ENCODE assay signal across 25 cellular contexts in genomic region chr1:247337250-247337746, GRCh38. TPM values are rescaled to one million over a fixed set of nuclear protein-coding genes. Genes with fewer than 3 reads are reported as not detected.
DNase-seq lines count a peak whose midpoint lies in the region; ATAC-seq and TF ChIP-seq lines count a peak whose summit lies in the region.
"Had no signal": no experiment of that assay in that cellular context is flagged by ENCODE, and none has a peak within 500 bp of the region (broad histone marks: within the 10 kb centered on the region; RNA-seq: fewer than 3 reads in every experiment).

No MANE protein-coding gene starts in this region.

- H3K27me3 ChIP-seq in neural progenitor cell (no peaks in the 10 kb centered on the region), PC-9 (ENCODE audit: insufficient read depth, low read depth) (no peaks in the 10 kb centered on the region)
- H3K27me3 ChIP-seq: BE2C, breast epithelium, esophagus muscularis mucosa, thyroid gland had no signal

- no peak overlapping the region for H3K9ac ChIP-seq in neural progenitor cell

- no peak overlapping the region for H3K4me2 ChIP-seq in neural progenitor cell
- H3K4me2 ChIP-seq in PC-9 = no peak overlapping the region

- no peaks in the 10 kb centered on the region for H3K9me2 ChIP-seq in PC-9 (ENCODE audit: insufficient read depth)

- CTCF ChIA-PET in PC-9 (lab: Charles Lee) = interaction anchor here (0.7 kb wide), 1 partner anchor 155 kb away, joined by 11 read pairs; no protein-coding TSS in a partner anchor

- no peak for ATAC-seq in HG02798 (IDR thresholded peaks at IDR 0.05; ENCODE audit: poor library complexity, unreplicated experiment)
- ATAC-seq: activated naive CD4-positive, alpha-beta T cell treated with anti-CD3 and anti-CD28 coated beads, Interleukin-2, amount 50 U/mL, for 72 hours; Right ventricle myocardium inferior; stimulated activated naive B cell treated with anti-CD40 and anti-IgM and Interleukin-4, amounts not matched to agents 10 μg/mL and 1 μg/mL and 100 μg/mL, for 72 hours had no signal

- peak; percentile 37 for DNase-seq in NCI-H146 (lab: John Stamatoyannopoulos, UW)
- DNase-seq in NCI-H146 treated with DMSO at 0.1 percent for 48 hours (lab: John Stamatoyannopoulos, UW; ENCODE audit: unreplicated experiment) = no peak
- peak; percentile 52 for DNase-seq in M059J (ENCODE audit: low read depth)
- no peak for DNase-seq in endothelial cell (ENCODE audit: low spot score)
- no peak for DNase-seq in neural progenitor cell (ENCODE audit: low spot score)
- DNase-seq in AG08396 (ENCODE audit: low spot score) = no peak
- DNase-seq in PC-9 = no peak
- DNase-seq: activated CD4-positive, alpha-beta T cell treated with anti-CD3 and anti-CD28 coated beads, Interleukin-2, amount 50 U/mL, for 48 hours; activated T-cell treated with anti-CD3 and anti-CD28 coated beads, Interleukin-2, amount 50 U/mL, for 1 hour; BE2C; hypothalamus; midbrain; MM.1S; NCI-H187 treated with DMSO at 0.1 percent for 48 hours; retina; stimulated activated naive B cell treated with anti-CD40 and anti-IgM and Interleukin-4, amounts not matched to agents 10 μg/mL and 1 μg/mL and 100 μg/mL, for 72 hours; T-helper 1 cell; thyroid gland had no signal

- H3K4me1 ChIP-seq in neural progenitor cell = peaks cover 30% of the 10 kb centered on the region
- 0 out of 2 replicates have a peak, but pooled peaks cover 4% of the 10 kb centered on the region for H3K4me1 ChIP-seq in PC-9 (replicated peaks; ENCODE audit: insufficient read depth)
- H3K4me1 ChIP-seq: breast epithelium had no signal

- H3K36me3 ChIP-seq in neural progenitor cell (no peaks in the 10 kb centered on the region), PC-9 (ENCODE audit: low read depth) (no peaks in the 10 kb centered on the region)
- H3K36me3 ChIP-seq: breast epithelium, thyroid gland had no signal

- peaks cover 43% of the 10 kb centered on the region for H3K4me1 Mint-ChIP-seq in endothelial cell (ENCODE audit: unreplicated experiment)
- H3K4me1 Mint-ChIP-seq in neural progenitor cell = peaks cover 51% of the 10 kb centered on the region

- H3K9me3 ChIP-seq in neural progenitor cell (ENCODE audit: low read depth) = no peaks in the 10 kb centered on the region
- no peaks in the 10 kb centered on the region for H3K9me3 ChIP-seq in PC-9 (ENCODE audit: insufficient read depth, low read depth)
- H3K9me3 ChIP-seq: BE2C, breast epithelium, esophagus muscularis mucosa, thyroid gland had no signal

- H3K9me3 Mint-ChIP-seq in endothelial cell (ENCODE audit: unreplicated experiment) = no peaks in the 10 kb centered on the region
- H3K9me3 Mint-ChIP-seq in neural progenitor cell = no peaks in the 10 kb centered on the region
- H3K9me3 Mint-ChIP-seq: activated naive CD4-positive, alpha-beta T cell treated with anti-CD3 and anti-CD28 coated beads, Interleukin-2, amount 50 U/mL, for 72 hours; stimulated activated naive B cell treated with anti-CD40 and anti-IgM and Interleukin-4, amounts not matched to agents 10 μg/mL and 1 μg/mL and 100 μg/mL, for 72 hours had no signal

- POLR2A ChIA-PET in PC-9 (lab: Charles Lee; ENCODE audit: unreplicated experiment) = interaction anchor here (0.5 to 0.8 kb wide), 2 partner anchors 285 to 725 kb away, joined by 3 to 15 read pairs; no protein-coding TSS in a partner anchor

- peaks cover 72% of the 10 kb centered on the region for H4K20me1 ChIP-seq in neural progenitor cell (ENCODE audit: low read depth)
- no peaks in the 10 kb centered on the region; the same call in none of the 2 replicates for H4K20me1 ChIP-seq in PC-9 (ENCODE audit: insufficient read depth)

- BruUV-seq in PC-9 (replicated peaks; lab: Mats Ljungman, UMichigan) = no TSS peak

- H3K4me3 ChIP-seq in neural progenitor cell (no peak overlapping the region), PC-9 (no peak overlapping the region)
- H3K4me3 ChIP-seq: breast epithelium, esophagus muscularis mucosa, thyroid gland had no signal

- H3K4me3 Mint-ChIP-seq in endothelial cell (ENCODE audit: unreplicated experiment) = peak overlapping the region; percentile 26
- H3K4me3 Mint-ChIP-seq in neural progenitor cell = no peak overlapping the region
- H3K4me3 Mint-ChIP-seq: stimulated activated naive B cell treated with anti-CD40 and anti-IgM and Interleukin-4, amounts not matched to agents 10 μg/mL and 1 μg/mL and 100 μg/mL, for 72 hours had no signal

- TF ChIP-seq CTCF in endothelial cell (IDR thresholded peaks at IDR 0.05; ENCODE audit: unreplicated experiment) (no peak), neural progenitor cell (IDR thresholded peaks at IDR 0.05) (no peak), PC-9 (conservative IDR thresholded peaks at IDR 0.05) (no peak)

- no peak overlapping the region for H3K27ac Mint-ChIP-seq in endothelial cell (ENCODE audit: unreplicated experiment)
- peak overlapping the region; percentile 88 for H3K27ac Mint-ChIP-seq in neural progenitor cell
- H3K27ac Mint-ChIP-seq: activated naive CD4-positive, alpha-beta T cell treated with anti-CD3 and anti-CD28 coated beads, Interleukin-2, amount 50 U/mL, for 72 hours; stimulated activated naive B cell treated with anti-CD40 and anti-IgM and Interleukin-4, amounts not matched to agents 10 μg/mL and 1 μg/mL and 100 μg/mL, for 72 hours had no signal

- H3K27ac ChIP-seq in neural progenitor cell (no peak overlapping the region), PC-9 (no peak overlapping the region)
- H3K27ac ChIP-seq: 22Rv1, breast epithelium, esophagus muscularis mucosa, thyroid gland, VCaP had no signal

- H3K79me2 ChIP-seq in neural progenitor cell (ENCODE audit: low read depth) = peaks cover 70% of the 10 kb centered on the region
- H3K79me2 ChIP-seq in PC-9 (ENCODE audit: low read depth) = peaks cover 26% of the 10 kb centered on the region

- intact Hi-C loops in PC-9 (cut with micrococcal nuclease; ENCODE audit: unreplicated experiment) = no loop called here

- H3F3A ChIP-seq in neural progenitor cell (ENCODE audit: low read depth) (peaks cover 6% of the 10 kb centered on the region), PC-9 (ENCODE audit: insufficient read depth, low read depth) (no peaks in the 10 kb centered on the region)

- peaks cover 20% of the 10 kb centered on the region for H3K27me3 Mint-ChIP-seq in endothelial cell (ENCODE audit: unreplicated experiment)
- peaks cover 7% of the 10 kb centered on the region for H3K27me3 Mint-ChIP-seq in neural progenitor cell (ENCODE audit: insufficient read depth, low read depth)
- H3K27me3 Mint-ChIP-seq: stimulated activated naive B cell treated with anti-CD40 and anti-IgM and Interleukin-4, amounts not matched to agents 10 μg/mL and 1 μg/mL and 100 μg/mL, for 72 hours had no signal

- H3K36me3 Mint-ChIP-seq in endothelial cell (ENCODE audit: low read depth, unreplicated experiment) (peaks cover 40% of the 10 kb centered on the region), neural progenitor cell (peaks cover 49% of the 10 kb centered on the region)

- H2AFZ ChIP-seq in neural progenitor cell (replicated peaks) = no peak overlapping the region
- no peak overlapping the region for H2AFZ ChIP-seq in PC-9

RNA-seq across cellular contexts. Expression of gene ZNF496, which starts 5.6 kb away (rescaled TPM):
- total RNA-seq in M059J (2014; rRNA removed; shearing (Covaris generic)) = 26.4 and 28.0 TPM in 2 replicates
- 76.5 TPM for total RNA-seq in endothelial cell (ENCODE audit: unreplicated experiment)
- 30.1 and 97.7 TPM in 2 replicates for total RNA-seq in neural progenitor cell (ENCODE audit: low replicate concordance)
- 37.6 and 56.8 TPM in 2 replicates for total RNA-seq in PC-9 (2021)

Comparison
In these comparisons a context has a peak if more than half of its experiments do, and no peak if none do; other contexts are left out.
1. DNase-seq: peak in NCI-H146 (single experiment) and M059J (single experiment); none in NCI-H146 treated with DMSO at 0.1 percent for 48 hours (single experiment), endothelial cell (single experiment), neural progenitor cell (single experiment), AG08396 (single experiment) and PC-9 (0 of 2).